17 cellular contexts compared by ENCODE assay signal in the genomic region with DNA sequence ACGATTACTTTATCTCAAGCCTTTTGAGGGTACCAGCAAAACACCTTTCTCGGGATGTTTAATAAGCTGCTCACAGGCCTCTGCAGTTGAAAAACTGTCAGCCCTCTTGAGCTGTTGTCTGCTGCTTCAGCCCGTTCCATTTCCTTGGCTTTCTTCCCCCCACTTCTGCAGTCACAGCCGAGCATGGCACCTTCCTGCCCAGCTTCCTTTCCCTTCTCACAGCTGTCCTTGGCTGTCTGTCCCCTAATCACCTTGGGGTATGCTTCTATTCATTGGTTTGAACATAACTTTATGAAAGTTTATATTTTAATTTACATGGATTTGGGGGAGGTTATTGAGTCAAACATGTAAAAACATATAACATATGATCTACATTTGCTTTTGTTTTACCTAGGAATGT. TPM values are rescaled to one million over a fixed set of nuclear protein-coding genes. Genes with fewer than 3 reads are reported as not detected.
DNase-seq lines count a peak whose midpoint lies in the region; ATAC-seq and TF ChIP-seq lines count a peak whose summit lies in the region.
"Had no signal": no experiment of that assay in that cellular context is flagged by ENCODE, and none has a peak within 500 bp of the region (broad histone marks: within the 10 kb centered on the region; RNA-seq: fewer than 3 reads in every experiment).

No MANE protein-coding gene starts in this region.

- no peak overlapping the region for H3K27ac ChIP-seq in HUES48 (ENCODE audit: low read depth, low read length)
- no peak overlapping the region for H3K27ac ChIP-seq in PC-3 (ENCODE audit: low read length)
- H3K27ac ChIP-seq: PC-9 had no signal

- H3K4me1 ChIP-seq in Caco-2: peaks cover 34% of the 10 kb centered on the region
- H3K4me1 ChIP-seq in HUES48 (ENCODE audit: control insufficient read depth, insufficient read depth, low read length): peaks cover 74% of the 10 kb centered on the region
- H3K4me1 ChIP-seq in PC-3 (ENCODE audit: insufficient read depth, low read length): no peaks in the 10 kb centered on the region

- H2AFZ ChIP-seq in PC-3 (ENCODE audit: low read length): no peak overlapping the region
- H2AFZ ChIP-seq: PC-9 had no signal

- H3K79me2 ChIP-seq in PC-3 (ENCODE audit: low read length): no peaks in the 10 kb centered on the region

- no peak for TF ChIP-seq CTCF in Caco-2 (IDR thresholded peaks at IDR 0.05; ENCODE audit: insufficient read depth in 1 of 2, low read depth in 1 of 2, low read length in 1 of 2, severe bottlenecking in 1 of 2, unreplicated experiment in 1 of 2)
- TF ChIP-seq CTCF in endothelial cell (IDR thresholded peaks at IDR 0.05; ENCODE audit: unreplicated experiment): no peak
- no peak for TF ChIP-seq CTCF in nephron (IDR thresholded peaks at IDR 0.05; ENCODE audit: unreplicated experiment in 3 of 3)
- TF ChIP-seq CTCF in GM10248 (IDR thresholded peaks at IDR 0.05; ENCODE audit: control extremely low read depth, extremely low read depth, low read depth, missing control alignments): no peak
- no peak for TF ChIP-seq CTCF in PC-3 (conservative IDR thresholded peaks at IDR 0.05; ENCODE audit: low read depth, low read length)

- DNase-seq in Caco-2 (no peak), endothelial cell (ENCODE audit: low spot score) (no peak), GM10248 (ENCODE audit: extremely low spot score) (no peak), PC-3 (no peak), NCI-H146 (lab: John Stamatoyannopoulos, UW) (no peak)
- DNase-seq: C1 segment of cervical spinal cord; CD8-positive, alpha-beta memory T cell; NCI-H187 treated with DMSO at 0.1 percent for 48 hours; NCI-H345; NCI-H524 treated with DMSO at 0.1 percent for 48 hours; PC-9 had no signal

- H3K4me3 Mint-ChIP-seq in Caco-2 (ENCODE audit: unreplicated experiment) (no peak overlapping the region), endothelial cell (ENCODE audit: unreplicated experiment) (peak overlapping the region; percentile 79), nephron (peak overlapping the region; percentile 10 to 52 (median 12))
- H3K4me3 Mint-ChIP-seq: CD8-positive, alpha-beta memory T cell had no signal

- intact Hi-C loops in Caco-2 (cut with micrococcal nuclease; ENCODE audit: unreplicated experiment) (loop anchor here (10.0 kb wide), 2 partner anchors 326 to 856 kb away; no protein-coding TSS in a partner anchor), PC-3 (cut with micrococcal nuclease) (loop anchor here (10.0 kb wide), 1 partner anchor 736 kb away; no protein-coding TSS in a partner anchor)

- H3K9ac ChIP-seq in HUES48 (ENCODE audit: low read depth, low read length): no peak overlapping the region
- no peak overlapping the region for H3K9ac ChIP-seq in PC-3 (ENCODE audit: low read length)

- ATAC-seq in GM21367 (IDR thresholded peaks at IDR 0.05; ENCODE audit: unreplicated experiment) (no peak), PC-3 (no peak)
- ATAC-seq: HCT116, K562 had no signal

- no peaks in the 10 kb centered on the region for H3K36me3 ChIP-seq in Caco-2 (ENCODE audit: control insufficient read depth, insufficient read depth, low read length)
- no peaks in the 10 kb centered on the region for H3K36me3 ChIP-seq in HUES48 (ENCODE audit: control insufficient read depth, insufficient read depth, low read length)
- no peaks in the 10 kb centered on the region for H3K36me3 ChIP-seq in PC-3 (ENCODE audit: low read depth, low read length)

- H3K27me3 ChIP-seq in Caco-2 (replicated peaks; ENCODE audit: control insufficient read depth, insufficient read depth, low read length) (no peaks in the 10 kb centered on the region; the same call in 1 of the 2 replicates), HUES48 (ENCODE audit: control insufficient read depth, insufficient read depth, low read length) (peaks cover 98% of the 10 kb centered on the region), PC-3 (ENCODE audit: low read length) (peaks cover 89% of the 10 kb centered on the region)

- peaks cover 13% of the 10 kb centered on the region for H3K4me1 Mint-ChIP-seq in Caco-2 (ENCODE audit: low read depth, unreplicated experiment)
- H3K4me1 Mint-ChIP-seq in endothelial cell (ENCODE audit: unreplicated experiment): peaks cover 70% of the 10 kb centered on the region
- peaks cover 38% of the 10 kb centered on the region for H3K4me1 Mint-ChIP-seq in nephron

- no peaks in the 10 kb centered on the region for H3K9me2 ChIP-seq in PC-3 (replicated peaks; ENCODE audit: low read length)

- H3K9me3 ChIP-seq in Caco-2: no peaks in the 10 kb centered on the region
- H3K9me3 ChIP-seq in HUES48 (ENCODE audit: control insufficient read depth, insufficient read depth, low read length): no peaks in the 10 kb centered on the region
- H3K9me3 ChIP-seq in PC-3 (ENCODE audit: low read length): no peaks in the 10 kb centered on the region

- no peaks in the 10 kb centered on the region for H3K9me3 Mint-ChIP-seq in Caco-2 (ENCODE audit: unreplicated experiment)
- H3K9me3 Mint-ChIP-seq in endothelial cell (ENCODE audit: unreplicated experiment): no peaks in the 10 kb centered on the region
- H3K9me3 Mint-ChIP-seq in nephron: no peaks in the 10 kb centered on the region

- H3K27ac Mint-ChIP-seq in Caco-2 (ENCODE audit: unreplicated experiment) (peak overlapping the region; percentile 24), endothelial cell (ENCODE audit: unreplicated experiment) (peak overlapping the region; percentile 72), nephron (no peak overlapping the region)

- POLR2A ChIA-PET in Caco-2 (lab: Charles Lee): no interaction called here
- POLR2A ChIA-PET in GM10248 (lab: Yijun Ruan, JAX): no interaction called here
- POLR2A ChIA-PET in PC-3 (lab: Charles Lee; ENCODE audit: unreplicated experiment): no interaction called here

- CTCF ChIA-PET in Caco-2 (lab: Charles Lee): no interaction called here
- CTCF ChIA-PET in GM10248 (lab: Yijun Ruan, JAX): no interaction called here
- CTCF ChIA-PET in PC-3 (lab: Charles Lee): no interaction called here

- no peak overlapping the region for H3K4me3 ChIP-seq in Caco-2 (ENCODE audit: low read depth, low read length)
- H3K4me3 ChIP-seq in HUES48 (ENCODE audit: low read depth, low read length): peak overlapping the region; percentile 71
- no peak overlapping the region for H3K4me3 ChIP-seq in PC-3 (ENCODE audit: low read length)
- H3K4me3 ChIP-seq: K562, PC-9 had no signal

- no peak overlapping the region for H3K4me2 ChIP-seq in PC-3 (ENCODE audit: low read length)
- H3K4me2 ChIP-seq: PC-9 had no signal

- BruUV-seq in Caco-2 (replicated peaks; lab: Mats Ljungman, UMichigan): no TSS peak
- no TSS peak for BruUV-seq in PC-3 (replicated peaks; lab: Mats Ljungman, UMichigan)

- H3K36me3 Mint-ChIP-seq in Caco-2 (ENCODE audit: insufficient read depth, unreplicated experiment) (no peaks in the 10 kb centered on the region), endothelial cell (ENCODE audit: low read depth, unreplicated experiment) (peaks cover 5% of the 10 kb centered on the region), nephron (ENCODE audit: low read depth) (no peaks in the 10 kb centered on the region)
- H3K36me3 Mint-ChIP-seq: CD8-positive, alpha-beta memory T cell had no signal

- H3K27me3 Mint-ChIP-seq in Caco-2 (ENCODE audit: insufficient read depth, unreplicated experiment) (peaks cover 10% of the 10 kb centered on the region), endothelial cell (ENCODE audit: unreplicated experiment) (peaks cover 28% of the 10 kb centered on the region), nephron (ENCODE audit: low read depth) (peaks cover 93% of the 10 kb centered on the region)

- H3F3A ChIP-seq in PC-3 (ENCODE audit: low read length, unreplicated experiment): no peaks in the 10 kb centered on the region

- no peaks in the 10 kb centered on the region for H4K20me1 ChIP-seq in PC-3 (ENCODE audit: low read length)

RNA-seq across cellular contexts. Expression of gene PROX1, which starts 6.9 kb away (rescaled TPM):
- total RNA-seq in Caco-2 (2022): 17.6 and 24.5 TPM in 2 replicates
- total RNA-seq in endothelial cell (ENCODE audit: unreplicated experiment): 7.2 TPM
- 0.12 TPM in 1 of 2 replicates, not detected in the other for total RNA-seq in PC-3 (2014; rRNA removed)
- total RNA-seq: A673; CD8-positive, alpha-beta memory T cell; PC-9 had no signal

Comparison
In these comparisons a context has a peak if more than half of its experiments do, and no peak if none do; other contexts are left out.
1. H3K27ac Mint-ChIP-seq: peak in Caco-2 (single experiment) and endothelial cell (single experiment); none in nephron (0 of 3).